ENCODE assay signal across 21 cellular contexts in genomic region chr13:110626510-110626909, GRCh38. TPM values are rescaled to one million over a fixed set of nuclear protein-coding genes. Genes with fewer than 3 reads are reported as not detected.
DNase-seq lines count a peak whose midpoint lies in the region; ATAC-seq and TF ChIP-seq lines count a peak whose summit lies in the region.
"Had no signal": no experiment of that assay in that cellular context is flagged by ENCODE, and none has a peak within 500 bp of the region (broad histone marks: within the 10 kb centered on the region; RNA-seq: fewer than 3 reads in every experiment).

No MANE protein-coding gene starts in this region.

- H3F3A ChIP-seq in PC-3 (ENCODE audit: low read length, unreplicated experiment) (no peaks in the 10 kb centered on the region), smooth muscle cell (ENCODE audit: low read depth) (peaks cover 20% of the 10 kb centered on the region)

- H3K27ac ChIP-seq in PC-3 (ENCODE audit: low read length), result 0 out of 2 replicates have a peak overlapping the region, but pooled peaks have one; percentile 11
- H3K27ac ChIP-seq in smooth muscle cell (ENCODE audit: low read depth), result peak overlapping the region; percentile 94
- H3K27ac ChIP-seq: lower lobe of right lung, right lobe of liver had no signal

- H4K20me1 ChIP-seq in PC-3 (ENCODE audit: low read length) (0 out of 2 replicates have a peak, but pooled peaks cover 3% of the 10 kb centered on the region), smooth muscle cell (ENCODE audit: low read depth) (peaks cover 100% of the 10 kb centered on the region)

- CTCF ChIA-PET in PC-3 (lab: Charles Lee), result no interaction called here

- H3K36me3 Mint-ChIP-seq in activated T-helper 17 cell treated with anti-CD3 and anti-CD28 coated beads, Interleukin-2, amount 50 U/mL, for 72 hours (ENCODE audit: low read depth), result peaks cover 85% of the 10 kb centered on the region
- peaks cover 6% of the 10 kb centered on the region for H3K36me3 Mint-ChIP-seq in mesothelial cell of epicardium

- H3K4me3 Mint-ChIP-seq in activated T-helper 17 cell treated with anti-CD3 and anti-CD28 coated beads, Interleukin-2, amount 50 U/mL, for 72 hours, result no peak overlapping the region
- H3K4me3 Mint-ChIP-seq in mesothelial cell of epicardium, result no peak overlapping the region
- H3K4me3 Mint-ChIP-seq: activated naive CD4-positive, alpha-beta T cell treated with anti-CD3 and anti-CD28 coated beads for 36 hours; CD4-positive, alpha-beta memory T cell; T-cell had no signal

- ATAC-seq in PC-3 (no peak), SK-N-SH treated with all-trans-retinoic acid at 6 μM for 48 hours (no peak)
- no peak for ATAC-seq in activated T-helper 17 cell treated with anti-CD3 and anti-CD28 coated beads, Interleukin-2, amount 50 U/mL, for 72 hours (replicated peaks)
- ATAC-seq: HCT116, lower lobe of right lung, T-cell had no signal

- no peaks in the 10 kb centered on the region for H3K9me3 Mint-ChIP-seq in activated T-helper 17 cell treated with anti-CD3 and anti-CD28 coated beads, Interleukin-2, amount 50 U/mL, for 72 hours
- no peaks in the 10 kb centered on the region for H3K9me3 Mint-ChIP-seq in mesothelial cell of epicardium
- H3K9me3 Mint-ChIP-seq: activated naive CD4-positive, alpha-beta T cell treated with anti-CD3 and anti-CD28 coated beads for 36 hours; CD4-positive, alpha-beta memory T cell; T-cell had no signal

- intact Hi-C loops in PC-3 (cut with micrococcal nuclease), result no loop called here

- POLR2A ChIA-PET in PC-3 (lab: Charles Lee; ENCODE audit: unreplicated experiment), result no interaction called here

- H3K9ac ChIP-seq in PC-3 (ENCODE audit: low read length) (no peak overlapping the region), smooth muscle cell (ENCODE audit: low read depth) (no peak overlapping the region)

- H3K9me2 ChIP-seq in PC-3 (replicated peaks; ENCODE audit: low read length), result no peaks in the 10 kb centered on the region

- H2AFZ ChIP-seq in PC-3 (ENCODE audit: low read length), result no peak overlapping the region
- H2AFZ ChIP-seq in smooth muscle cell (ENCODE audit: low read depth), result no peak overlapping the region

- H3K27me3 Mint-ChIP-seq in activated T-helper 17 cell treated with anti-CD3 and anti-CD28 coated beads, Interleukin-2, amount 50 U/mL, for 72 hours, result no peaks in the 10 kb centered on the region
- no peaks in the 10 kb centered on the region for H3K27me3 Mint-ChIP-seq in mesothelial cell of epicardium (ENCODE audit: low read depth)
- H3K27me3 Mint-ChIP-seq: CD4-positive, alpha-beta memory T cell; T-cell had no signal

- no peaks in the 10 kb centered on the region for H3K4me1 ChIP-seq in PC-3 (ENCODE audit: insufficient read depth, low read length)
- H3K4me1 ChIP-seq in smooth muscle cell (ENCODE audit: low read depth), result no peaks in the 10 kb centered on the region
- H3K4me1 ChIP-seq: lower lobe of right lung had no signal

- H3K4me3 ChIP-seq in PC-3 (ENCODE audit: low read length) (no peak overlapping the region), smooth muscle cell (no peak overlapping the region)
- H3K4me3 ChIP-seq: lower lobe of right lung, MG63, right lobe of liver had no signal

- 84% methylated on average over 10 of the region's 10 CpGs for WGBS in smooth muscle cell (ENCODE audit: low lambda C conversion rate)

- H3K4me2 ChIP-seq in PC-3 (ENCODE audit: low read length) (no peak overlapping the region), smooth muscle cell (no peak overlapping the region)

- no peaks in the 10 kb centered on the region for H3K9me3 ChIP-seq in PC-3 (ENCODE audit: low read length)
- no peaks in the 10 kb centered on the region for H3K9me3 ChIP-seq in smooth muscle cell (replicated peaks; ENCODE audit: low read depth)
- H3K9me3 ChIP-seq: lower lobe of right lung, MG63, right lobe of liver had no signal

- H3K36me3 ChIP-seq in PC-3 (ENCODE audit: low read depth, low read length) (peaks cover 15% of the 10 kb centered on the region; the same call in 1 of the 2 replicates), smooth muscle cell (ENCODE audit: low read depth) (no peaks in the 10 kb centered on the region)

- peaks cover 95% of the 10 kb centered on the region for H3K79me2 ChIP-seq in PC-3 (ENCODE audit: low read length)
- peaks cover 69% of the 10 kb centered on the region for H3K79me2 ChIP-seq in smooth muscle cell (ENCODE audit: low read depth)

- peaks cover 16% of the 10 kb centered on the region for H3K4me1 Mint-ChIP-seq in activated T-helper 17 cell treated with anti-CD3 and anti-CD28 coated beads, Interleukin-2, amount 50 U/mL, for 72 hours
- H3K4me1 Mint-ChIP-seq in mesothelial cell of epicardium, result peaks cover 32% of the 10 kb centered on the region

- H3K27ac Mint-ChIP-seq in activated T-helper 17 cell treated with anti-CD3 and anti-CD28 coated beads, Interleukin-2, amount 50 U/mL, for 72 hours, result peak overlapping the region; percentile 79
- peak overlapping the region; percentile 75 for H3K27ac Mint-ChIP-seq in mesothelial cell of epicardium
- H3K27ac Mint-ChIP-seq: activated naive CD4-positive, alpha-beta T cell treated with anti-CD3 and anti-CD28 coated beads for 36 hours had no signal

- DNase-seq in PC-3 (no peak), mesothelial cell of epicardium (ENCODE audit: low spot score in 2 of 2, unreplicated experiment in 2 of 2) (no peak), smooth muscle cell (lab: John Stamatoyannopoulos, UW; ENCODE audit: unreplicated experiment) (no peak), 8988T (no peak)
- no peak for DNase-seq in stimulated activated CD4-positive, alpha-beta T cell treated with anti-CD3 and anti-CD28 coated beads, Interleukin-4, amount 100 ng/mL, for 1 hour
- DNase-seq: activated CD4-positive, alpha-beta T cell treated with anti-CD3 and anti-CD28 coated beads, Interleukin-2, amount 50 U/mL, for 4 hours; activated naive CD4-positive, alpha-beta T cell treated with anti-CD3 and anti-CD28 coated beads for 36 hours; activated T-cell treated with anti-CD3 and anti-CD28 coated beads for 4 hours; aorta; CD4-positive, alpha-beta memory T cell; cerebellar nuclear complex; lower lobe of right lung; MG63; NCI-H2081 treated with DMSO at 0.1 percent for 48 hours; NCI-H446 treated with DMSO at 0.1 percent for 48 hours; right lobe of liver; SIG-M5; T-cell had no signal

- TF ChIP-seq CTCF in PC-3 (conservative IDR thresholded peaks at IDR 0.05; ENCODE audit: low read depth, low read length), result no peak
- TF ChIP-seq CTCF in mesothelial cell of epicardium (IDR thresholded peaks at IDR 0.05; ENCODE audit: unreplicated experiment), result no peak
- no peak for TF ChIP-seq CTCF in smooth muscle cell (IDR thresholded peaks at IDR 0.05; ENCODE audit: borderline replicate concordance, insufficient read depth, poor library complexity, severe bottlenecking)

- BruUV-seq in PC-3 (replicated peaks; lab: Mats Ljungman, UMichigan), result no TSS peak

- no peaks in the 10 kb centered on the region for H3K27me3 ChIP-seq in PC-3 (ENCODE audit: low read length)
- H3K27me3 ChIP-seq in smooth muscle cell (ENCODE audit: low read depth), result no peaks in the 10 kb centered on the region
- H3K27me3 ChIP-seq: MG63, right lobe of liver had no signal

TF ChIP-seq in SK-N-SH treated with all-trans-retinoic acid at 6 μM for 48 hours, 23 proteins besides CTCF, POLR2A, EP300 and RAD21:
- TF ChIP-seq RARB (CRISPR knock-in tag; IDR thresholded peaks at IDR 0.05), result no peak
- no peak for TF ChIP-seq TOX (CRISPR knock-in tag; IDR thresholded peaks at IDR 0.05; ENCODE audit: borderline replicate concordance)
- no peak for TF ChIP-seq ARNTL (CRISPR knock-in tag; IDR thresholded peaks at IDR 0.05; ENCODE audit: borderline replicate concordance, low read depth)
- no peak for TF ChIP-seq PATZ1 (CRISPR knock-in tag; IDR thresholded peaks at IDR 0.05; ENCODE audit: borderline replicate concordance)
- TF ChIP-seq BACH2 (CRISPR knock-in tag; IDR thresholded peaks at IDR 0.05; ENCODE audit: borderline replicate concordance), result no peak
- no peak for TF ChIP-seq SNAI2 (CRISPR knock-in tag; IDR thresholded peaks at IDR 0.05)
- no peak for TF ChIP-seq CSRNP3 (CRISPR knock-in tag; IDR thresholded peaks at IDR 0.05)
- no peak for TF ChIP-seq ZFP30 (CRISPR knock-in tag; IDR thresholded peaks at IDR 0.05)

RNA-seq across cellular contexts. Expression of gene NAXD, which starts 11.2 kb away (rescaled TPM):
- 18.7 and 19.0 TPM in 2 replicates for total RNA-seq in PC-3 (2014; rRNA removed)
- 10 to 100 TPM; 22.7 to 23.8 TPM for total RNA-seq in activated T-helper 17 cell treated with anti-CD3 and anti-CD28 coated beads, Interleukin-2, amount 50 U/mL, for 72 hours
- 39.5 to 41.4 TPM (median 40.8 TPM) in 3 replicates for total RNA-seq in mesothelial cell of epicardium
- 16.9 and 22.3 TPM in 2 replicates for total RNA-seq in smooth muscle cell
- polyA plus RNA-seq in smooth muscle cell, result 28.8 and 30.9 TPM in 2 replicates
